ENCODE assay signal across 18 cellular contexts in the genomic region with DNA sequence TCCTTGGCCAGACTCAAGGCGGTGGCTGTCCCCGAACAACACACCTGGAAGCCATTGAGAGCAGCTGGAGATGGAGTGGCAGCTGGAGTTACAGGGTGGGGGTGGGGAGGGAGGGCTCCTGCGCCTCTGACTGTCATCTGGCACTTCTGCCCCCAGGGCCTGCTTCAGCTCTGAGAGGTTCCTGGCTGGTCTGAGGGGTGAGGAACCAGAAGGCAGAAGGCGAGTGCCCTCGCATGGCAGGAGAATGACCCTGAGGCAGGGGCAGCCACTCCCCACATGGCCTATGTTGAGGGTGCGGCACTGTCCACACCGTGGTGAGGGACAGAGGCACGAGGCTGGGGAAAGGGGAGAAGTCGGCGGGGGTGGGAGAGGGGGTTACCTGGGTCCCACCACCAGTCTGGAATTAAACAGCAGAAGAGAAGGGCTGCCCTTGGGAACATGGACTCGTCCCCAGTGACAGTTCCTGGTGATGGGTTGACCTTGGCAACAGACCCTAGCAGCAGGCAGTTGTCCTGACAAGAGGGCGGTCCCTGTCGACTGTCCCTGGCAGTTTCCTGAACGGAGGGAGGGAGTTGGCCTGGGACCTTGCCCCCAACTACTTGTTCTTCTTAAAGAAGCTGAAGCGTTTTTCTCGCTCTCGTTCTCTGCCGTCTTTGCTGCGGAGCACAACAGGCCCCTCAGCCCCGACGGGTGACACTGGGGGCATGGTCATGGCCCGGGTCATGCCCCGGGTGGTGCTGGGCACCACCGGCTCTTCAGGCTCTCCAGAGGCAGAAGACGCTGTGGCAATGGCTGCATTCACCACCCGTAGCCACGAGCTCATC. TPM values are rescaled to one million over a fixed set of nuclear protein-coding genes. Genes with fewer than 3 reads are reported as not detected.
A peak's percentile ranks its signal among the peaks of the same experiment; 100 is the strongest.
DNase-seq lines count a peak whose midpoint lies in the region; ATAC-seq and TF ChIP-seq lines count a peak whose summit lies in the region.
"Had no signal": no experiment of that assay in that cellular context is flagged by ENCODE, and none has a peak within 500 bp of the region (broad histone marks: within the 10 kb centered on the region; RNA-seq: fewer than 3 reads in every experiment).

No MANE protein-coding gene starts in this region.

- H3K4me3 ChIP-seq in neuronal stem cell (ENCODE audit: low read length in 2 of 2), result peak overlapping the region in 1 of 2 donors; percentile 31
- H3K4me3 ChIP-seq: SK-N-MC had no signal

- H3K9me3 ChIP-seq in neuronal stem cell (replicated peaks in 1 of 2; ENCODE audit: control insufficient read depth in 2 of 2, insufficient read depth in 1 of 2, low read depth in 1 of 2, low read length in 2 of 2), result peaks cover 0 to 2% of the 10 kb centered on the region in 2 donors

- H3K9me3 Mint-ChIP-seq in CD14-positive monocyte, result no peaks in the 10 kb centered on the region
- H3K9me3 Mint-ChIP-seq in chondrocyte (ENCODE audit: low read depth), result no peaks in the 10 kb centered on the region
- H3K9me3 Mint-ChIP-seq: activated CD4-positive, alpha-beta T cell treated with anti-CD3 and anti-CD28 coated beads, Interleukin-2, amount 10 ng/mL, durations not matched to agents 24 days and 14 days; activated naive CD4-positive, alpha-beta T cell treated with anti-CD3 and anti-CD28 coated beads, Interleukin-2, amount 50 U/mL, for 24 hours; IgD-negative memory B cell had no signal

- H2BK5ac ChIP-seq in neuronal stem cell (ENCODE audit: low read length), result no peak overlapping the region

- no peak overlapping the region for H3K4me2 ChIP-seq in neuronal stem cell (ENCODE audit: insufficient read depth, low read length, poor library complexity, severe bottlenecking)

- H3K27me3 Mint-ChIP-seq in CD14-positive monocyte (ENCODE audit: low read depth in 3 of 3) (peaks cover 0 to 1% (median 0%) of the 10 kb centered on the region in 3 donors), chondrocyte (ENCODE audit: low read depth) (no peaks in the 10 kb centered on the region)
- H3K27me3 Mint-ChIP-seq: activated CD4-positive, alpha-beta T cell treated with anti-CD3 and anti-CD28 coated beads, Interleukin-2, amount 10 ng/mL, durations not matched to agents 24 days and 14 days; activated naive CD4-positive, alpha-beta T cell treated with anti-CD3 and anti-CD28 coated beads, Interleukin-2, amount 50 U/mL, for 24 hours; IgD-negative memory B cell had no signal

- no peak overlapping the region for H3K18ac ChIP-seq in neuronal stem cell (ENCODE audit: low read length)

- H2AFZ ChIP-seq in neuronal stem cell (ENCODE audit: low read length), result no peak overlapping the region

- H3K27me3 ChIP-seq in neuronal stem cell (ENCODE audit: control insufficient read depth in 3 of 3, insufficient read depth in 3 of 3, low read depth in 1 of 3, low read length in 3 of 3), result no peaks in the 10 kb centered on the region
- H3K27me3 ChIP-seq: brain microvascular endothelial cell had no signal

- no peak overlapping the region for H4K91ac ChIP-seq in neuronal stem cell (ENCODE audit: low read depth, low read length, poor library complexity)

- no peaks in the 10 kb centered on the region for H3K4me1 ChIP-seq in neuronal stem cell (ENCODE audit: control insufficient read depth in 2 of 2, insufficient read depth in 1 of 2, low read depth in 1 of 2, low read length in 2 of 2)

- DNase-seq in CD14-positive monocyte (ENCODE audit: low spot score), result peak; percentile 30
- peak; percentile 37 for DNase-seq in NCI-H1105 (lab: John Stamatoyannopoulos, UW)
- peak; percentile 71 for DNase-seq in chondrocyte (ENCODE audit: low spot score)
- DNase-seq in neuronal stem cell (ENCODE audit: low spot score), result no peak
- no peak for DNase-seq in DMS 273 treated with DMSO at 0.1 percent for 48 hours (lab: John Stamatoyannopoulos, UW)
- DNase-seq in SKM-1 treated with dmso at 0.1 percent for 144 hours (lab: John Stamatoyannopoulos, UW; ENCODE audit: unreplicated experiment), result no peak
- DNase-seq in SK-N-DZ (ENCODE audit: low spot score), result no peak
- DNase-seq: activated CD4-positive, alpha-beta T cell treated with anti-CD3 and anti-CD28 coated beads, Interleukin-2, amount 10 ng/mL, durations not matched to agents 24 days and 14 days; activated T-cell treated with anti-CD3 and anti-CD28 coated beads for 4 hours; brain microvascular endothelial cell; effector CD8-positive, alpha-beta T cell; GF-D8; naive thymus-derived CD4-positive, alpha-beta T cell; NCI-H446 had no signal

- H3K27ac ChIP-seq in neuronal stem cell (replicated peaks; ENCODE audit: low read length), result no peak overlapping the region
- H3K27ac ChIP-seq: brain microvascular endothelial cell, SK-N-MC had no signal

- peak overlapping the region; percentile 44 for H3K9ac ChIP-seq in neuronal stem cell (ENCODE audit: low read depth, low read length, poor library complexity)

- no peaks in the 10 kb centered on the region for H3K36me3 Mint-ChIP-seq in CD14-positive monocyte
- peaks cover 7% of the 10 kb centered on the region for H3K36me3 Mint-ChIP-seq in chondrocyte (ENCODE audit: low read depth)
- H3K36me3 Mint-ChIP-seq: activated naive CD4-positive, alpha-beta T cell treated with anti-CD3 and anti-CD28 coated beads, Interleukin-2, amount 50 U/mL, for 24 hours; IgD-negative memory B cell; naive thymus-derived CD4-positive, alpha-beta T cell had no signal

- no peak overlapping the region for H3K23ac ChIP-seq in neuronal stem cell (ENCODE audit: low read depth, low read length, poor library complexity)

- ATAC-seq in HG02840 (IDR thresholded peaks at IDR 0.05; ENCODE audit: low FRiP score, unreplicated experiment), result no peak
- ATAC-seq: naive thymus-derived CD4-positive, alpha-beta T cell had no signal

- no peak overlapping the region for H2BK12ac ChIP-seq in neuronal stem cell (ENCODE audit: low read length)

- H3K4ac ChIP-seq in neuronal stem cell (ENCODE audit: low read length), result no peak overlapping the region

- H3K36me3 ChIP-seq in neuronal stem cell (replicated peaks in 1 of 2; ENCODE audit: control insufficient read depth in 2 of 2, insufficient read depth in 2 of 2, low read length in 2 of 2), result peaks cover 40 to 62% of the 10 kb centered on the region in 2 donors
- H3K36me3 ChIP-seq: brain microvascular endothelial cell had no signal

- H3K4me3 Mint-ChIP-seq in CD14-positive monocyte (no peak overlapping the region), chondrocyte (ENCODE audit: unreplicated experiment) (no peak overlapping the region)
- H3K4me3 Mint-ChIP-seq: activated CD4-positive, alpha-beta T cell treated with anti-CD3 and anti-CD28 coated beads, Interleukin-2, amount 10 ng/mL, durations not matched to agents 24 days and 14 days; activated naive CD4-positive, alpha-beta T cell treated with anti-CD3 and anti-CD28 coated beads, Interleukin-2, amount 50 U/mL, for 24 hours; IgD-negative memory B cell; naive thymus-derived CD4-positive, alpha-beta T cell had no signal

- no peak overlapping the region for H2BK120ac ChIP-seq in neuronal stem cell (ENCODE audit: low read depth, low read length)

- H3K4me1 Mint-ChIP-seq in CD14-positive monocyte (no peaks in the 10 kb centered on the region), chondrocyte (ENCODE audit: low read depth) (no peaks in the 10 kb centered on the region)
- H3K4me1 Mint-ChIP-seq: activated CD4-positive, alpha-beta T cell treated with anti-CD3 and anti-CD28 coated beads, Interleukin-2, amount 10 ng/mL, durations not matched to agents 24 days and 14 days; activated naive CD4-positive, alpha-beta T cell treated with anti-CD3 and anti-CD28 coated beads, Interleukin-2, amount 50 U/mL, for 24 hours; naive thymus-derived CD4-positive, alpha-beta T cell had no signal

- no peak overlapping the region for H4K8ac ChIP-seq in neuronal stem cell (ENCODE audit: low read depth, low read length)

- no peak overlapping the region for H2AK5ac ChIP-seq in neuronal stem cell (ENCODE audit: low read depth, low read length)

- H3K79me1 ChIP-seq in neuronal stem cell (ENCODE audit: low read depth, low read length), result peaks cover 2% of the 10 kb centered on the region

- intact Hi-C loops in CD14-positive monocyte (cut with micrococcal nuclease), result loop anchor here in 1 of 2 donors (5.0 kb wide), 1 partner anchor 283 kb away; no protein-coding TSS in a partner anchor

- no CpG with 5 or more reads among the region's 27 CpGs for WGBS in neuronal stem cell (ENCODE audit: extremely low coverage in 2 of 2, insufficient read length in 2 of 2, insufficient replicate concordance in 1 of 2), 2 donors

- no peak for TF ChIP-seq CTCF in CD14-positive monocyte (IDR thresholded peaks at IDR 0.05)
- no peak for TF ChIP-seq CTCF in chondrocyte (IDR thresholded peaks at IDR 0.05)

- no peak overlapping the region for H3K27ac Mint-ChIP-seq in CD14-positive monocyte
- H3K27ac Mint-ChIP-seq in chondrocyte (ENCODE audit: unreplicated experiment), result no peak overlapping the region
- H3K27ac Mint-ChIP-seq: activated CD4-positive, alpha-beta T cell treated with anti-CD3 and anti-CD28 coated beads, Interleukin-2, amount 10 ng/mL, durations not matched to agents 24 days and 14 days; activated naive CD4-positive, alpha-beta T cell treated with anti-CD3 and anti-CD28 coated beads, Interleukin-2, amount 50 U/mL, for 24 hours; IgD-negative memory B cell; naive thymus-derived CD4-positive, alpha-beta T cell had no signal

- H2BK15ac ChIP-seq in neuronal stem cell (ENCODE audit: low read length), result no peak overlapping the region

- H3K14ac ChIP-seq in neuronal stem cell (ENCODE audit: low read length), result peak overlapping the region; percentile 21

RNA-seq across cellular contexts. Expression of a gene that starts 7.8 kb away (rescaled TPM):
- polyA plus RNA-seq in CD14-positive monocyte, result 10 to 100 TPM in 1 of 2 donors, 1 to 10 TPM in 1; 7.8 to 11.2 TPM
- 19.6 to 26.3 TPM (median 22.5 TPM) in 3 replicates for total RNA-seq in chondrocyte
- polyA plus RNA-seq in neuronal stem cell (2013, experiment 1 of 2), result 19.8 TPM
- 20.3 TPM for polyA plus RNA-seq in neuronal stem cell (2013, experiment 2 of 2)
- 56.1 and 58.2 TPM in 2 replicates for polyA plus RNA-seq in SK-N-DZ (2014; cell fraction: cytosol; rRNA removed)
- 101 and 117 TPM in 2 replicates for polyA plus RNA-seq in SK-N-DZ (2014; cell fraction: nucleus; rRNA removed)

RNA-seq across cellular contexts. Expression of a gene that starts 43.5 kb away (rescaled TPM):
- polyA plus RNA-seq in CD14-positive monocyte, result not detected
- total RNA-seq in chondrocyte, result 13.2 to 18.6 TPM (median 15.7 TPM) in 3 replicates
- 22.0 TPM for polyA plus RNA-seq in neuronal stem cell (2013, experiment 1 of 2)
- 21.8 TPM for polyA plus RNA-seq in neuronal stem cell (2013, experiment 2 of 2)
- 56.3 and 63.2 TPM in 2 replicates for polyA plus RNA-seq in SK-N-DZ (2014; cell fraction: cytosol; rRNA removed)
- polyA plus RNA-seq in SK-N-DZ (2014; cell fraction: nucleus; rRNA removed), result 162 and 168 TPM in 2 replicates
- polyA plus RNA-seq: IgD-negative memory B cell had no signal

RNA-seq across cellular contexts. Expression of a gene that starts 47.0 kb away (rescaled TPM):
- 100 to 1,000 TPM; 153 TPM for polyA plus RNA-seq in CD14-positive monocyte
- total RNA-seq in chondrocyte, result 109 to 118 TPM (median 117 TPM) in 3 replicates
- 112 TPM for polyA plus RNA-seq in neuronal stem cell (2013, experiment 1 of 2)
- 115 TPM for polyA plus RNA-seq in neuronal stem cell (2013, experiment 2 of 2)
- 251 and 299 TPM in 2 replicates for polyA plus RNA-seq in SK-N-DZ (2014; cell fraction: cytosol; rRNA removed)
- 126 and 151 TPM in 2 replicates for polyA plus RNA-seq in SK-N-DZ (2014; cell fraction: nucleus; rRNA removed)

Comparison
In these comparisons a context has a peak if more than half of its experiments do, and no peak if none do; other contexts are left out.
1. DNase-seq: peak in CD14-positive monocyte (single experiment), NCI-H1105 (single experiment) and chondrocyte (single experiment); none in neuronal stem cell (single experiment), DMS 273 treated with DMSO at 0.1 percent for 48 hours (single experiment), SKM-1 treated with dmso at 0.1 percent for 144 hours (single experiment) and SK-N-DZ (single experiment).